Comparison of ENCODE assay signal across 1 cellular context in the genomic region with DNA sequence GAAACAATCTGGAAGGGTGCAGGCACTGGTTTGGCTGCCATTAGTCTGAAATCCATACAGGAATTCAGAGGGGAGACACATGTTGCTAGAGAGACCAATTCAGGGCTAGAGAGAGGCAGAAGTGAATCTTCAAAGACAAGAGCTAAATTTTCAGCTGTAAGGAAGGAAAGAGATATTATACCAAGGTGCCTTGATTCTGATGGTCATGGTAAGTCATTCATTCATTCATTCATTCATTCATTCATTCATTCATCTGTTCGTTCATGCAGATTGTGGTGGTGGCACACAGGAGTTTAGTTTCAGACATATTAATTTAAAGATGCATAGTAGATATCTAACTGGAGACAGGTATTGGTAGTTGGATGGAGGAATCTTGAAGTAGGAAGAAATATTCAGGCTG.
A peak's percentile ranks its signal among the peaks of the same experiment; 100 is the strongest.
TF ChIP-seq lines count a peak whose summit lies in the region.

No MANE protein-coding gene starts in this region.

TF ChIP-seq in K562, 482 proteins besides CTCF, POLR2A, EP300 and RAD21:
- TF ChIP-seq ZNF449 (CRISPR knock-in tag; IDR thresholded peaks at IDR 0.05), result no peak
- TF ChIP-seq ZNF24 (IDR thresholded peaks at IDR 0.05), result peak; percentile 90
- no peak for TF ChIP-seq SMARCB1 (IDR thresholded peaks at IDR 0.05; ENCODE audit: insufficient read length, low read depth)
